ENCODE assay signal across 8 cellular contexts in the genomic region with DNA sequence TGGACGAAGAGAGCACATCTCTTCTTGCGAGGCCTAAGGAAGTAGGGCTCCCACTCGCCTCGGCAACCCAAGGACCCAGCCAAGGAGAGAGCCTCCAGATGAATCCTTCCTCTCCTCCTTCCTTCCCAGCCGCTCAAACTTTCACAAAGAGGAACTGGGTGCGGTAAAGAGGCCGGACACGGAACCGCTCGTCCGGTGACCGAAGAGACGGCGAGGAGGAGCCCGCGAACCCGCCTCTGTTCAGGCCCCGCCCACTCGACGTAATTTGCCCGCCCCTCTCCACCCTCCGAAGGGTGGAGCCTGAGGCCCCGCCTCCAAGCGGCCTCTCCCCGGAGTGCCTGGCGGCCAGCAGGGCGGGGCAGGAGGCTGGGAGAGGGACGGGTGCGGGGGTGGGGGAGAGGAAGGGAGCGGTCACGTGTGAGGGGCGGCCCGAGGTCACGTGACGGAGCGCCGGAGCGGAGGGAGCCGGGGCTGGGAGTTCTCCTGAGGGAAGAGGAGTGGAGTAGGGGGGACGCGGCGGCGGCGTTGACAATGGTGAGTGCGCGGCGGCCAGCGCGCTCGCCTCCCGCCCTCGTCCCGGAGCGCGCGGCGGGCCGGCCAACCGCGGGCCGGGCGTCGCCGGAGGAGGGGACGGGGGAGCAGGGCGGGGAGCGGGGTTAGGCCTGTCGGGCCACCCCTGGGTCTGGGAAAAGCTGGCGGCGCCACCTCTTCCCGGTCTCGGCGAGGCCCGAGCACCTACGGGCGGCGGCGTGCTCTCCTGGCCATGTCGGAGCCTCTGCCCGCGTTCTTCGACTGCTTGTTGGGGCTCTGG. TPM values are rescaled to one million over a fixed set of nuclear protein-coding genes. Genes with fewer than 3 reads are reported as not detected.
DNase-seq lines count a peak whose midpoint lies in the region; ATAC-seq and TF ChIP-seq lines count a peak whose summit lies in the region.

TSS of gene VPS26A (plus strand) at position 432 of the 811 bp plus-strand sequence. CDS start at position 532, 100 bp downstream.

- H3K27ac ChIP-seq in C4-2B = peak within 1 kb of the TSS; percentile 87

- POLR2A ChIA-PET in activated CD4-positive, alpha-beta T cell treated with anti-CD3 and anti-CD28 coated beads, Interleukin-2, amount 10 ng/mL, durations not matched to agents 7 days and 5 days (lab: Charles Lee) = no interaction called here

- peak; percentile 84 for ATAC-seq in GM19351 (IDR thresholded peaks at IDR 0.05; ENCODE audit: unreplicated experiment)
- ATAC-seq in HG03521 (IDR thresholded peaks at IDR 0.05; ENCODE audit: unreplicated experiment) = peak; percentile 88

- CTCF ChIA-PET in activated CD4-positive, alpha-beta T cell treated with anti-CD3 and anti-CD28 coated beads, Interleukin-2, amount 10 ng/mL, durations not matched to agents 7 days and 5 days (lab: Charles Lee) = interaction anchor here (0.7 to 1.7 kb wide), 5 partner anchors 9 to 103 kb away, joined by 3 to 8 read pairs (median 5); no protein-coding TSS in a partner anchor

- peaks cover 27% of the 10 kb centered on the region for H3K4me1 Mint-ChIP-seq in activated CD4-positive, alpha-beta T cell treated with anti-CD3 and anti-CD28 coated beads, Interleukin-2, amount 10 ng/mL, durations not matched to agents 7 days and 5 days

- peak; percentile 97 for DNase-seq in NCI-H69 (lab: John Stamatoyannopoulos, UW)
- peak; percentile 99 for DNase-seq in activated CD4-positive, alpha-beta T cell treated with anti-CD3 and anti-CD28 coated beads, Interleukin-2, amount 10 ng/mL, durations not matched to agents 7 days and 5 days
- DNase-seq in cortex of kidney (lab: John Stamatoyannopoulos, UW) = peak; percentile 57
- peak; percentile 100 for DNase-seq in left kidney (ENCODE audit: low read depth, low spot score)
- DNase-seq in stimulated activated CD4-positive, alpha-beta T cell treated with anti-CD3 and anti-CD28 coated beads, Interleukin-2, amount 100 ng/mL, for 24 hours = peak; percentile 99

- no peaks in the 10 kb centered on the region for H3K36me3 Mint-ChIP-seq in activated CD4-positive, alpha-beta T cell treated with anti-CD3 and anti-CD28 coated beads, Interleukin-2, amount 10 ng/mL, durations not matched to agents 7 days and 5 days (ENCODE audit: low read depth)

- H3K27me3 Mint-ChIP-seq in activated CD4-positive, alpha-beta T cell treated with anti-CD3 and anti-CD28 coated beads, Interleukin-2, amount 10 ng/mL, durations not matched to agents 7 days and 5 days = no peaks in the 10 kb centered on the region

- peak within 1 kb of the TSS; percentile 96 for H3K27ac Mint-ChIP-seq in activated CD4-positive, alpha-beta T cell treated with anti-CD3 and anti-CD28 coated beads, Interleukin-2, amount 10 ng/mL, durations not matched to agents 7 days and 5 days

- H3K4me3 Mint-ChIP-seq in activated CD4-positive, alpha-beta T cell treated with anti-CD3 and anti-CD28 coated beads, Interleukin-2, amount 10 ng/mL, durations not matched to agents 7 days and 5 days = peak within 1 kb of the TSS; percentile 90

- H3K9me3 Mint-ChIP-seq in activated CD4-positive, alpha-beta T cell treated with anti-CD3 and anti-CD28 coated beads, Interleukin-2, amount 10 ng/mL, durations not matched to agents 7 days and 5 days = no peaks in the 10 kb centered on the region

- peak; percentile 55 for TF ChIP-seq CTCF in C4-2B (conservative IDR thresholded peaks at IDR 0.05)

RNA-seq across cellular contexts. Expression of gene VPS26A, which starts in this region (rescaled TPM):
- 10 to 100 TPM; 38.2 to 40.5 TPM for total RNA-seq in activated CD4-positive, alpha-beta T cell treated with anti-CD3 and anti-CD28 coated beads, Interleukin-2, amount 10 ng/mL, durations not matched to agents 7 days and 5 days

Comparison
In these comparisons a context has a peak if more than half of its experiments do, and no peak if none do; other contexts are left out.
1. Peak in every context shown above with its lines: DNase-seq, ATAC-seq and H3K27ac ChIP-seq.